23 cellular contexts compared by ENCODE assay signal in genomic region chr9:4349841-4350418, GRCh38. TPM values are rescaled to one million over a fixed set of nuclear protein-coding genes. Genes with fewer than 3 reads are reported as not detected.
A peak's percentile ranks its signal among the peaks of the same experiment; 100 is the strongest.
DNase-seq lines count a peak whose midpoint lies in the region; ATAC-seq and TF ChIP-seq lines count a peak whose summit lies in the region.
"Had no signal": no experiment of that assay in that cellular context is flagged by ENCODE, and none has a peak within 500 bp of the region (broad histone marks: within the 10 kb centered on the region; RNA-seq: fewer than 3 reads in every experiment).

No MANE protein-coding gene starts in this region.

- TF ChIP-seq CTCF in GM23338 (conservative IDR thresholded peaks at IDR 0.05; ENCODE audit: low read depth in 2 of 2): no peak
- no peak for TF ChIP-seq CTCF in WERI-Rb-1 (IDR thresholded peaks at IDR 0.05; ENCODE audit: low read depth, low read length)
- TF ChIP-seq CTCF in neural progenitor cell (IDR thresholded peaks at IDR 0.05): no peak
- no peak for TF ChIP-seq CTCF in breast epithelium (IDR thresholded peaks at IDR 0.05)
- TF ChIP-seq CTCF in osteocyte (IDR thresholded peaks at IDR 0.05): no peak

- H3F3A ChIP-seq in GM23338 (replicated peaks; ENCODE audit: low read depth): no peaks in the 10 kb centered on the region
- no peaks in the 10 kb centered on the region for H3F3A ChIP-seq in neural progenitor cell (ENCODE audit: low read depth)

- H3K27me3 Mint-ChIP-seq in GM23338 (ENCODE audit: insufficient read depth, low read depth, poor library complexity): no peaks in the 10 kb centered on the region
- H3K27me3 Mint-ChIP-seq in neural progenitor cell (ENCODE audit: insufficient read depth, low read depth): peaks cover 4% of the 10 kb centered on the region
- H3K27me3 Mint-ChIP-seq in stimulated activated memory B cell treated with anti-CD40 and anti-IgM and Interleukin-4, amounts not matched to agents 10 μg/mL and 1 μg/mL and 100 μg/mL, for 72 hours: peaks cover 26% of the 10 kb centered on the region
- peaks cover 8% of the 10 kb centered on the region for H3K27me3 Mint-ChIP-seq in osteocyte (ENCODE audit: unreplicated experiment)

- intact Hi-C loops in breast epithelium (cut with DNase I; ENCODE audit: low total_unique reads): no loop called here

- H3K9me3 Mint-ChIP-seq in GM23338 (no peaks in the 10 kb centered on the region), neural progenitor cell (no peaks in the 10 kb centered on the region), osteocyte (ENCODE audit: unreplicated experiment) (no peaks in the 10 kb centered on the region)
- H3K9me3 Mint-ChIP-seq in stimulated activated memory B cell treated with anti-CD40 and anti-IgM and Interleukin-4, amounts not matched to agents 10 μg/mL and 1 μg/mL and 100 μg/mL, for 72 hours: no peaks in the 10 kb centered on the region
- H3K9me3 Mint-ChIP-seq: CD4-positive, alpha-beta T cell had no signal

- no peak overlapping the region for H3K9ac ChIP-seq in neural progenitor cell
- H3K9ac ChIP-seq: BLaER1 treated with 17β-estradiol and CSF1 and Interleukin-3, amounts not matched to agents 10 nM and 100 nM; KMS-11 had no signal

- H3K36me3 ChIP-seq in GM23338 (ENCODE audit: insufficient read depth): no peaks in the 10 kb centered on the region
- H3K36me3 ChIP-seq in WERI-Rb-1: no peaks in the 10 kb centered on the region
- H3K36me3 ChIP-seq in neural progenitor cell: no peaks in the 10 kb centered on the region
- no peaks in the 10 kb centered on the region for H3K36me3 ChIP-seq in breast epithelium
- H3K36me3 ChIP-seq: BLaER1 treated with 17β-estradiol and CSF1 and Interleukin-3, amounts not matched to agents 10 nM and 100 nM; SJSA1 had no signal

- no peaks in the 10 kb centered on the region for H3K79me2 ChIP-seq in GM23338 (replicated peaks; ENCODE audit: insufficient read depth)
- H3K79me2 ChIP-seq in neural progenitor cell (ENCODE audit: low read depth): no peaks in the 10 kb centered on the region

- H3K4me2 ChIP-seq in GM23338 (no peak overlapping the region), neural progenitor cell (no peak overlapping the region)
- H3K4me2 ChIP-seq: BLaER1 treated with 17β-estradiol and CSF1 and Interleukin-3, amounts not matched to agents 10 nM and 100 nM; KMS-11 had no signal

- H3K4me1 Mint-ChIP-seq in GM23338 (peaks cover 10% of the 10 kb centered on the region; the same call in 2 of the 3 replicates), neural progenitor cell (peaks cover 9% of the 10 kb centered on the region), osteocyte (ENCODE audit: unreplicated experiment) (no peaks in the 10 kb centered on the region)
- H3K4me1 Mint-ChIP-seq in stimulated activated memory B cell treated with anti-CD40 and anti-IgM and Interleukin-4, amounts not matched to agents 10 μg/mL and 1 μg/mL and 100 μg/mL, for 72 hours: no peaks in the 10 kb centered on the region

- TF ChIP-seq POLR2A in breast epithelium (IDR thresholded peaks at IDR 0.05): no peak

- H3K4me1 ChIP-seq in GM23338 (ENCODE audit: insufficient read depth): peaks cover 9% of the 10 kb centered on the region; the same call in 1 of the 2 replicates
- peaks cover 4% of the 10 kb centered on the region for H3K4me1 ChIP-seq in neural progenitor cell
- H3K4me1 ChIP-seq in breast epithelium: no peaks in the 10 kb centered on the region
- H3K4me1 ChIP-seq: SJSA1 had no signal

- no peaks in the 10 kb centered on the region for H3K9me2 ChIP-seq in GM23338 (ENCODE audit: insufficient read depth)

- H3K4me3 ChIP-seq in GM23338 (no peak overlapping the region), WERI-Rb-1 (ENCODE audit: low read depth, low read length) (no peak overlapping the region), neural progenitor cell (no peak overlapping the region), breast epithelium (no peak overlapping the region)
- H3K4me3 ChIP-seq: BLaER1 treated with 17β-estradiol and CSF1 and Interleukin-3, amounts not matched to agents 10 nM and 100 nM; SJSA1 had no signal

- DNase-seq in GM23338 (ENCODE audit: low spot score): peak; percentile 40
- peak; percentile 16 for DNase-seq in WERI-Rb-1
- DNase-seq in iPS-NIHi7 (ENCODE audit: extremely low spot score): peak; percentile 34
- peak; percentile 23 for DNase-seq in neural progenitor cell (ENCODE audit: low spot score)
- no peak for DNase-seq in GM19240 (ENCODE audit: insufficient read length, low spot score)
- DNase-seq in breast epithelium (ENCODE audit: low spot score in 2 of 2): no peak
- no peak for DNase-seq in osteocyte (ENCODE audit: extremely low spot score, unreplicated experiment)
- DNase-seq: AML-193; CD4-positive, alpha-beta T cell; DMS53; GOT3; HCEC 1CT; IMR-90; MM.1S; NCI-H2029; NCI-H446; NCI-H524 treated with DMSO at 0.1 percent for 48 hours; NCI-H774; PC-3 had no signal

- no peaks in the 10 kb centered on the region for H3K36me3 Mint-ChIP-seq in GM23338 (ENCODE audit: low read depth)
- no peaks in the 10 kb centered on the region for H3K36me3 Mint-ChIP-seq in neural progenitor cell
- H3K36me3 Mint-ChIP-seq in stimulated activated memory B cell treated with anti-CD40 and anti-IgM and Interleukin-4, amounts not matched to agents 10 μg/mL and 1 μg/mL and 100 μg/mL, for 72 hours: no peaks in the 10 kb centered on the region
- no peaks in the 10 kb centered on the region for H3K36me3 Mint-ChIP-seq in osteocyte (ENCODE audit: unreplicated experiment)

- H3K27ac Mint-ChIP-seq in GM23338 (no peak overlapping the region), neural progenitor cell (no peak overlapping the region), osteocyte (ENCODE audit: unreplicated experiment) (no peak overlapping the region)
- H3K27ac Mint-ChIP-seq in stimulated activated memory B cell treated with anti-CD40 and anti-IgM and Interleukin-4, amounts not matched to agents 10 μg/mL and 1 μg/mL and 100 μg/mL, for 72 hours: no peak overlapping the region
- H3K27ac Mint-ChIP-seq: CD4-positive, alpha-beta T cell had no signal

- H3K9me3 ChIP-seq in WERI-Rb-1 (ENCODE audit: severe bottlenecking) (no peaks in the 10 kb centered on the region), neural progenitor cell (ENCODE audit: low read depth) (no peaks in the 10 kb centered on the region), breast epithelium (no peaks in the 10 kb centered on the region)
- H3K9me3 ChIP-seq: BLaER1 treated with 17β-estradiol and CSF1 and Interleukin-3, amounts not matched to agents 10 nM and 100 nM; SJSA1 had no signal

- no peak overlapping the region for H3K4me3 Mint-ChIP-seq in GM23338
- no peak overlapping the region for H3K4me3 Mint-ChIP-seq in neural progenitor cell
- H3K4me3 Mint-ChIP-seq in stimulated activated memory B cell treated with anti-CD40 and anti-IgM and Interleukin-4, amounts not matched to agents 10 μg/mL and 1 μg/mL and 100 μg/mL, for 72 hours: no peak overlapping the region
- H3K4me3 Mint-ChIP-seq in osteocyte (ENCODE audit: unreplicated experiment): no peak overlapping the region
- H3K4me3 Mint-ChIP-seq: CD4-positive, alpha-beta T cell had no signal

- H4K20me1 ChIP-seq in GM23338 (replicated peaks; ENCODE audit: insufficient read depth) (no peaks in the 10 kb centered on the region), neural progenitor cell (ENCODE audit: low read depth) (no peaks in the 10 kb centered on the region)
- H4K20me1 ChIP-seq: BLaER1 treated with 17β-estradiol and CSF1 and Interleukin-3, amounts not matched to agents 10 nM and 100 nM had no signal

- peak; percentile 63 for ATAC-seq in GM23338
- ATAC-seq in stimulated activated memory B cell treated with anti-CD40 and anti-IgM and Interleukin-4, amounts not matched to agents 10 μg/mL and 1 μg/mL and 100 μg/mL, for 72 hours: no peak
- ATAC-seq: PC-3 had no signal

- H3K27ac ChIP-seq in GM23338 (ENCODE audit: low read depth) (no peak overlapping the region), WERI-Rb-1 (no peak overlapping the region), neural progenitor cell (no peak overlapping the region), breast epithelium (no peak overlapping the region)
- H3K27ac ChIP-seq: BLaER1 treated with 17β-estradiol and CSF1 and Interleukin-3, amounts not matched to agents 10 nM and 100 nM; KMS-11; SJSA1 had no signal

- H2AFZ ChIP-seq in GM23338: peak overlapping the region; percentile 38; the same call in 1 of the 2 replicates
- no peak overlapping the region for H2AFZ ChIP-seq in neural progenitor cell (replicated peaks)

- H3K27me3 ChIP-seq in GM23338 (ENCODE audit: insufficient read depth) (no peaks in the 10 kb centered on the region), WERI-Rb-1 (ENCODE audit: insufficient read depth, low read depth, severe bottlenecking) (no peaks in the 10 kb centered on the region), neural progenitor cell (no peaks in the 10 kb centered on the region), breast epithelium (no peaks in the 10 kb centered on the region)
- H3K27me3 ChIP-seq: BLaER1 treated with 17β-estradiol and CSF1 and Interleukin-3, amounts not matched to agents 10 nM and 100 nM; SJSA1 had no signal

TF ChIP-seq in GM23338, 12 proteins besides CTCF, POLR2A, EP300 and RAD21 (continues in another document):
- no peak for TF ChIP-seq POLR2AphosphoS5 (IDR thresholded peaks at IDR 0.05; ENCODE audit: low read depth)

RNA-seq across cellular contexts. Expression of gene GLIS3, which starts 50.1 kb away (rescaled TPM):
- total RNA-seq in GM23338 (2014; rRNA removed; shearing (Covaris generic)): 0.16 and 0.52 TPM in 2 replicates
- 0.14 and 0.39 TPM in 2 replicates for polyA plus RNA-seq in GM23338 (2016; fragmentation: Nextera tagmentation; extraction: Ambion mirVana)
- total RNA-seq in neural progenitor cell (ENCODE audit: low replicate concordance): 38.1 and 48.1 TPM in 2 replicates
- 10 to 100 TPM; 20.6 to 36.6 (median 24.3) TPM for total RNA-seq in breast epithelium
- total RNA-seq in osteocyte: 27.1 and 30.5 TPM in 2 replicates

Comparison
In these comparisons a context has a peak if more than half of its experiments do, and no peak if none do; other contexts are left out.
1. DNase-seq: peak in GM23338 (single experiment), WERI-Rb-1 (single experiment), iPS-NIHi7 (single experiment) and neural progenitor cell (single experiment); none in GM19240 (single experiment), breast epithelium (0 of 2) and osteocyte (single experiment).
2. RNA of gene GLIS3, which starts 50.1 kb away (total RNA-seq): 38.1 to 48.1 TPM in neural progenitor cell, 27.1 to 30.5 TPM in osteocyte and 20.6 to 36.6 TPM in breast epithelium; 0.16 to 0.52 TPM in GM23338; every median in the first group is over 10 times any median in the second.